In genomic region chr3:123339302-123339701, GRCh38 we compare ENCODE assay signal across 22 cellular contexts.
DNase-seq lines count a peak whose midpoint lies in the region; ATAC-seq and TF ChIP-seq lines count a peak whose summit lies in the region.
"Had no signal": no experiment of that assay in that cellular context is flagged by ENCODE, and none has a peak within 500 bp of the region (broad histone marks: within the 10 kb centered on the region; RNA-seq: fewer than 3 reads in every experiment).

No MANE protein-coding gene starts in this region.

- H3K27ac ChIP-seq in heart left ventricle, result peak overlapping the region in 11 of 12 donors; percentile 29 to 94 (median 70)
- H3K27ac ChIP-seq in caudate nucleus (ENCODE audit: low read depth, low read length), result peak overlapping the region; percentile 60
- H3K27ac ChIP-seq in left ventricle myocardium inferior (replicated peaks), result peak overlapping the region; percentile 87
- H3K27ac ChIP-seq in spleen, result no peak overlapping the region
- H3K27ac ChIP-seq: RWPE1, SJSA1 had no signal

- H3K9me3 ChIP-seq in heart left ventricle (no peaks in the 10 kb centered on the region), left ventricle myocardium inferior (replicated peaks) (no peaks in the 10 kb centered on the region), spleen (no peaks in the 10 kb centered on the region)
- H3K9me3 ChIP-seq: SJSA1 had no signal

- H3K4me3 ChIP-seq in heart left ventricle (no peak overlapping the region), left ventricle myocardium inferior (no peak overlapping the region), spleen (no peak overlapping the region)
- H3K4me3 ChIP-seq: SJSA1 had no signal

- WGBS in heart left ventricle, 4 donors, result 71 to 89% (median 83%) methylated on average over 3 of the region's 3 CpGs
- WGBS in spleen, 5 donors, result 75 to 81% (median 79%) methylated on average over 3 of the region's 3 CpGs

- H3K4me1 ChIP-seq in heart left ventricle (peaks cover 0 to 93% (median 53%) of the 10 kb centered on the region in 12 donors), left ventricle myocardium inferior (peaks cover 98% of the 10 kb centered on the region), spleen (peaks cover 0 to 27% (median 15%) of the 10 kb centered on the region in 6 donors)

- TF ChIP-seq POLR2A in heart left ventricle (IDR thresholded peaks at IDR 0.05) (no peak), spleen (IDR thresholded peaks at IDR 0.05) (no peak)

- H3K27me3 ChIP-seq in heart left ventricle (no peaks in the 10 kb centered on the region), left ventricle myocardium inferior (ENCODE audit: low read depth) (no peaks in the 10 kb centered on the region), spleen (replicated peaks in 1 of 7) (no peaks in the 10 kb centered on the region)

- no peak for ATAC-seq in heart left ventricle
- no peak for ATAC-seq in Right ventricle myocardium inferior
- ATAC-seq in GM21528 (IDR thresholded peaks at IDR 0.05; ENCODE audit: low FRiP score, unreplicated experiment), result no peak
- no peak for ATAC-seq in GM21360 (IDR thresholded peaks at IDR 0.05; ENCODE audit: unreplicated experiment)

- peak in 2 of 5 donors; percentile 15 to 42 for DNase-seq in heart left ventricle
- no peak for DNase-seq in Right ventricle myocardium inferior (ENCODE audit: missing footprints)
- no peak for DNase-seq in caudate nucleus (lab: John Stamatoyannopoulos, UW)
- peak; percentile 8 for DNase-seq in left ventricle myocardium inferior
- DNase-seq in spleen, result peak; percentile 34
- no peak for DNase-seq in occipital lobe (lab: John Stamatoyannopoulos, UW)
- DNase-seq: CD4-positive, CD25-positive, alpha-beta regulatory T cell; COR-L47; DMS79; H9; HFFc6; Karpas-422; MV-4-11; NCI-H1105 treated with DMSO at 0.1 percent for 48 hours; NCI-H345; NCI-H524; NCI-H774; NK-92 treated with Interleukin-12 subunit alpha and Interleukin-12 subunit beta, amount 100 ng/mL, for 24 hours had no signal

- H3K36me3 ChIP-seq in heart left ventricle, result peaks cover 0 to 5% (median 0%) of the 10 kb centered on the region in 9 donors
- H3K36me3 ChIP-seq in left ventricle myocardium inferior, result no peaks in the 10 kb centered on the region
- H3K36me3 ChIP-seq in spleen, result no peaks in the 10 kb centered on the region
- H3K36me3 ChIP-seq: SJSA1 had no signal

- TF ChIP-seq CTCF in heart left ventricle (IDR thresholded peaks at IDR 0.05), result no peak
- TF ChIP-seq CTCF in left ventricle myocardium inferior (IDR thresholded peaks at IDR 0.05; ENCODE audit: borderline replicate concordance), result no peak
- no peak for TF ChIP-seq CTCF in spleen (IDR thresholded peaks at IDR 0.05 in 8 of 11, conservative IDR thresholded peaks at IDR 0.05 in 3 of 11)

- intact Hi-C loops in heart left ventricle (cut with DNase I), result loop anchor here in 1 of 10 donors (5.0 kb wide), 1 partner anchor 108 kb away; the partner anchor contains the start of gene ADCY5
- intact Hi-C loops in Right ventricle myocardium inferior (cut with DNase I), result no loop called here
- intact Hi-C loops in left ventricle myocardium inferior (cut with micrococcal nuclease), result no loop called here
- intact Hi-C loops in spleen (cut with DNase I; ENCODE audit: low total_unique reads), result no loop called here

Comparison
In these comparisons a context has a peak if more than half of its experiments do, and no peak if none do; other contexts are left out.
1. DNase-seq: peak in left ventricle myocardium inferior (single experiment) and spleen (single experiment); none in Right ventricle myocardium inferior (single experiment), caudate nucleus (0 of 61) and occipital lobe (single experiment).
2. H3K27ac ChIP-seq: peak in heart left ventricle (11 of 12), caudate nucleus (single experiment) and left ventricle myocardium inferior (single experiment); none in spleen (0 of 8).